In genomic region chr21:39523398-39523797, GRCh38 we compare ENCODE assay signal across 21 cellular contexts.
DNase-seq lines count a peak whose midpoint lies in the region; ATAC-seq and TF ChIP-seq lines count a peak whose summit lies in the region.
"Had no signal": no experiment of that assay in that cellular context is flagged by ENCODE, and none has a peak within 500 bp of the region (broad histone marks: within the 10 kb centered on the region; RNA-seq: fewer than 3 reads in every experiment).

No MANE protein-coding gene starts in this region.

- no peak for TF ChIP-seq POLR2A in gastrocnemius medialis (IDR thresholded peaks at IDR 0.05)

- in situ Hi-C loops in gastrocnemius medialis (cut with MboI; ENCODE audit: low sequenced_read_pairs in 4 of 4) = loop anchor here in 1 of 4 donors (5.0 kb wide), 1 partner anchor 194 kb away; no protein-coding TSS in a partner anchor

- H3K27me3 ChIP-seq in adipocyte (replicated peaks; ENCODE audit: control insufficient read depth, insufficient read depth, low read length) = peaks cover 19% of the 10 kb centered on the region
- H3K27me3 ChIP-seq in gastrocnemius medialis = no peaks in the 10 kb centered on the region

- H3K4me1 ChIP-seq in adipocyte (ENCODE audit: control insufficient read depth, insufficient read depth, low read length) = peaks cover 16% of the 10 kb centered on the region
- peaks cover 25 to 56% of the 10 kb centered on the region in 2 donors for H3K4me1 ChIP-seq in gastrocnemius medialis

- peak; percentile 70 for ATAC-seq in left ventricle myocardium superior
- no peak for ATAC-seq in gastrocnemius medialis
- no peak for ATAC-seq in GM18868 (IDR thresholded peaks at IDR 0.05; ENCODE audit: unreplicated experiment)
- ATAC-seq: HCT116 had no signal

- H3K27ac ChIP-seq in gastrocnemius medialis (peak overlapping the region in 3 of 4 donors; percentile 23 to 83 (median 72)), coronary artery (no peak overlapping the region)
- H3K27ac ChIP-seq: 22Rv1, epithelial cell of prostate, KMS-11, suprapubic skin had no signal

- H3K9me3 ChIP-seq in adipocyte (ENCODE audit: control insufficient read depth, low read length) (no peaks in the 10 kb centered on the region), gastrocnemius medialis (no peaks in the 10 kb centered on the region)
- H3K9me3 ChIP-seq: suprapubic skin had no signal

- H3K9ac ChIP-seq in adipocyte (ENCODE audit: low read length) = no peak overlapping the region
- H3K9ac ChIP-seq: KMS-11 had no signal

- TF ChIP-seq CTCF in gastrocnemius medialis (IDR thresholded peaks at IDR 0.05 in 4 of 5, conservative IDR thresholded peaks at IDR 0.05 in 1 of 5) (no peak), coronary artery (IDR thresholded peaks at IDR 0.05) (no peak)

- intact Hi-C loops in left ventricle myocardium superior (cut with micrococcal nuclease) (no loop called here), gastrocnemius medialis (cut with DNase I; ENCODE audit: low total_unique reads) (no loop called here)

- DNase-seq in DMS 273 (lab: John Stamatoyannopoulos, UW; ENCODE audit: unreplicated experiment) = peak; percentile 18
- DNase-seq in DMS 273 treated with DMSO at 0.1 percent for 48 hours (lab: John Stamatoyannopoulos, UW) = no peak
- peak; percentile 5 for DNase-seq in adipocyte (ENCODE audit: low read depth)
- DNase-seq in left ventricle myocardium superior = peak; percentile 53
- DNase-seq in gastrocnemius medialis = no peak
- no peak for DNase-seq in stimulated activated CD8-positive, alpha-beta memory T cell treated with anti-CD3 and anti-CD28 coated beads, Interleukin-4, amount 100 ng/mL, for 48 hours
- no peak for DNase-seq in coronary artery (ENCODE audit: low spot score)
- DNase-seq: activated CD4-positive, alpha-beta T cell treated with anti-CD3 and anti-CD28 coated beads, Interleukin-2, amount 50 U/mL, for 48 hours; activated naive CD4-positive, alpha-beta T cell treated with Interleukin-2 at 50 U/mL for 16 hours; dermis blood vessel endothelial cell; NCI-H1436; NCI-H446 treated with DMSO at 0.1 percent for 48 hours; posterior cingulate gyrus; stimulated activated CD4-positive, alpha-beta T cell treated with anti-CD3 and anti-CD28 coated beads, Interleukin-4, amount 100 ng/mL, for 4 hours; T-helper 1 cell had no signal

- H3K36me3 ChIP-seq in adipocyte (ENCODE audit: control insufficient read depth, insufficient read depth, low read length, severe bottlenecking) (no peaks in the 10 kb centered on the region), gastrocnemius medialis (no peaks in the 10 kb centered on the region)
- H3K36me3 ChIP-seq: suprapubic skin had no signal

- H3K4me3 ChIP-seq in adipocyte (ENCODE audit: low read length) = no peak overlapping the region
- H3K4me3 ChIP-seq in gastrocnemius medialis = no peak overlapping the region
- H3K4me3 ChIP-seq in coronary artery = no peak overlapping the region
- H3K4me3 ChIP-seq: suprapubic skin had no signal

Comparison
In these comparisons a context has a peak if more than half of its experiments do, and no peak if none do; other contexts are left out.
1. DNase-seq: peak in DMS 273 (single experiment), adipocyte (single experiment) and left ventricle myocardium superior (single experiment); none in DMS 273 treated with DMSO at 0.1 percent for 48 hours (single experiment), gastrocnemius medialis (0 of 2), stimulated activated CD8-positive, alpha-beta memory T cell treated with anti-CD3 and anti-CD28 coated beads, Interleukin-4, amount 100 ng/mL, for 48 hours (single experiment) and coronary artery (single experiment).
2. H3K27ac ChIP-seq: peak in gastrocnemius medialis (3 of 4); none in coronary artery (0 of 2).